10 cellular contexts compared by ENCODE assay signal in genomic region chr1:112728306-112728971, GRCh38. TPM values are rescaled to one million over a fixed set of nuclear protein-coding genes. Genes with fewer than 3 reads are reported as not detected.
DNase-seq lines count a peak whose midpoint lies in the region; ATAC-seq, FAIRE-seq and TF ChIP-seq lines count a peak whose summit lies in the region.
"Not testable (repeated sequence)": the region's sequence is repeated elsewhere in the genome, so short reads cannot be mapped to it uniquely, and the experiment has no call there.
"Had no signal": no experiment of that assay in that cellular context is flagged by ENCODE, and none has a peak within 500 bp of the region (broad histone marks: within the 10 kb centered on the region; RNA-seq: fewer than 3 reads in every experiment).

No MANE protein-coding gene starts in this region.

- not testable (repeated sequence) for H3K9me1 ChIP-seq in IMR-90 (ENCODE audit: insufficient read depth, low read length); K562 (ENCODE audit: control insufficient read depth, insufficient read depth, low read length)

- not testable (repeated sequence) for TF ChIP-seq POLR2A in IMR-90 (IDR thresholded peaks at IDR 0.05; ENCODE audit: low read depth, low read length); K562 (conservative IDR thresholded peaks at IDR 0.05)
- TF ChIP-seq POLR2A in thyroid gland (IDR thresholded peaks at IDR 0.05): peak in 1 of 2 donors; percentile 9

- H4K8ac ChIP-seq in IMR-90 (ENCODE audit: low read depth in 2 of 2, low read length in 2 of 2): not testable (repeated sequence)

- not testable (repeated sequence) for H3K4me3 ChIP-seq in IMR-90 (ENCODE audit: insufficient read depth, low read depth, low read length); WERI-Rb-1 (ENCODE audit: low read depth, low read length); K562; endodermal cell (ENCODE audit: low read length); thyroid gland (replicated peaks in 1 of 3)

- not testable (repeated sequence) for BruUV-seq in IMR-90 (replicated peaks; lab: Mats Ljungman, UMichigan); K562 (replicated peaks; lab: Mats Ljungman, UMichigan)

- H3K27ac ChIP-seq in IMR-90 (ENCODE audit: insufficient read depth, low read length); K562 (ENCODE audit: extremely low read depth, low read depth, low read length); endodermal cell (ENCODE audit: low read depth, low read length): not testable (repeated sequence)
- H3K27ac ChIP-seq in WERI-Rb-1 (peak overlapping the region; percentile 24), thyroid gland (peak overlapping the region in 2 of 3 donors; percentile 33 to 41)

- H3K36me3 Mint-ChIP-seq in endodermal cell (ENCODE audit: low read depth); glutamatergic neuron (ENCODE audit: unreplicated experiment); progenitor cell of endocrine pancreas (ENCODE audit: insufficient read depth): not testable (repeated sequence)

- not testable (repeated sequence) for H4K20me1 ChIP-seq in IMR-90 (ENCODE audit: insufficient read depth, low read length); K562 (replicated peaks; ENCODE audit: control insufficient read depth, insufficient read depth, low read length)

- H2AK5ac ChIP-seq in IMR-90 (ENCODE audit: low read depth, low read length): not testable (repeated sequence)

- H2BK15ac ChIP-seq in IMR-90 (ENCODE audit: low read depth, low read length): not testable (repeated sequence)

- H3K18ac ChIP-seq in IMR-90 (ENCODE audit: low read depth, low read length): not testable (repeated sequence)

- H2BK5ac ChIP-seq in IMR-90 (ENCODE audit: low read depth, low read length, poor library complexity, severe bottlenecking): not testable (repeated sequence)

- not testable (repeated sequence) for H2AK9ac ChIP-seq in IMR-90 (replicated peaks; ENCODE audit: low read depth, low read length, poor library complexity)

- H3K23ac ChIP-seq in IMR-90 (ENCODE audit: low read depth, low read length): not testable (repeated sequence)

- not testable (repeated sequence) for H3K79me2 ChIP-seq in K562 (ENCODE audit: control insufficient read depth, insufficient read depth, low read length)

- 0 out of 2 replicates have a peak overlapping the region, but pooled peaks have one; percentile 7 for H3K4ac ChIP-seq in IMR-90 (ENCODE audit: low read depth, low read length)

- not testable (repeated sequence) for H4K91ac ChIP-seq in IMR-90 (ENCODE audit: insufficient read depth, low read depth, low read length)

- H3K4me1 Mint-ChIP-seq in endodermal cell (peaks cover 35% of the 10 kb centered on the region), progenitor cell of endocrine pancreas (ENCODE audit: low read depth) (peaks cover 16% of the 10 kb centered on the region)
- not testable (repeated sequence) for H3K4me1 Mint-ChIP-seq in glutamatergic neuron (ENCODE audit: low read depth, unreplicated experiment)

- H2BK20ac ChIP-seq in IMR-90 (ENCODE audit: low read depth, low read length): not testable (repeated sequence)

- TF ChIP-seq RAD21 in IMR-90 (IDR thresholded peaks at IDR 0.05; ENCODE audit: low read length); Ishikawa (IDR thresholded peaks at IDR 0.05; ENCODE audit: low read depth); K562 (CRISPR knock-in tag; conservative IDR thresholded peaks at IDR 0.05 in 1 of 2, IDR thresholded peaks at IDR 0.05 in 1 of 2): not testable (repeated sequence)

- intact Hi-C loops in IMR-90 (cut with micrococcal nuclease); K562 (cut with micrococcal nuclease); thyroid gland (cut with DNase I): not testable (repeated sequence)

- DNase-seq in IMR-90; WERI-Rb-1; K562 (ENCODE audit: extremely low read depth in 1 of 4, low spot score in 3 of 4); glutamatergic neuron; progenitor cell of endocrine pancreas (ENCODE audit: low spot score, unreplicated experiment): not testable (repeated sequence)
- peak; percentile 33 for DNase-seq in endodermal cell
- DNase-seq in thyroid gland: peak; percentile 89 to 90

- peaks cover 27% of the 10 kb centered on the region for H3K27me3 Mint-ChIP-seq in endodermal cell (ENCODE audit: insufficient read depth)
- H3K27me3 Mint-ChIP-seq in glutamatergic neuron (ENCODE audit: unreplicated experiment); progenitor cell of endocrine pancreas: not testable (repeated sequence)

- H3K4me2 ChIP-seq in IMR-90 (ENCODE audit: low read depth, low read length); K562 (ENCODE audit: insufficient read depth, low read length): not testable (repeated sequence)

- in situ Hi-C loops in IMR-90 (cut with MboI; ENCODE audit: low sequenced_read_pairs): loop anchor here (10.0 kb wide), 1 partner anchor 316 kb away; no protein-coding TSS in a partner anchor
- in situ Hi-C loops in K562 (cut with MboI): not testable (repeated sequence)

- TF ChIP-seq EP300 in Ishikawa (IDR thresholded peaks at IDR 0.05; ENCODE audit: borderline replicate concordance); K562 (IDR thresholded peaks at IDR 0.05; ENCODE audit: low read length): not testable (repeated sequence)

- 95% methylated on average over 8 of the region's 33 CpGs; no CpG with 5 or more reads in 1 of the 2 experiments for WGBS in IMR-90 (ENCODE audit: extremely low coverage in 2 of 2, insufficient read length in 1 of 2), 2 experiments
- WGBS in K562 (ENCODE audit: insufficient coverage, low coverage, missing lambda C conversion rate): 23% methylated on average over 26 of the region's 33 CpGs
- 92 to 93% methylated on average over 13 to 32 of the region's 33 CpGs for WGBS in endodermal cell (ENCODE audit: insufficient coverage in 1 of 2, insufficient read length in 1 of 2), 2 experiments
- 51 to 53% methylated on average over 25 to 29 of the region's 33 CpGs for WGBS in thyroid gland, 2 donors

- H3K27me3 ChIP-seq in IMR-90 (ENCODE audit: control insufficient read depth, insufficient read depth, low read length); WERI-Rb-1 (ENCODE audit: insufficient read depth, low read depth, severe bottlenecking); endodermal cell (ENCODE audit: control insufficient read depth, insufficient read depth, low read length, poor library complexity, severe bottlenecking); thyroid gland: not testable (repeated sequence)
- H3K27me3 ChIP-seq in K562 (ENCODE audit: control insufficient read depth in 2 of 2, insufficient read depth in 2 of 2, low read length in 2 of 2): peaks cover 16 to 29% of the 10 kb centered on the region in 2 experiments; a peak in 4 of 5 replicates

- H2AFZ ChIP-seq in IMR-90 (replicated peaks; ENCODE audit: low read length, poor library complexity); K562 (ENCODE audit: low read depth, low read length): not testable (repeated sequence)

- not testable (repeated sequence) for H3K56ac ChIP-seq in IMR-90 (ENCODE audit: extremely low read depth, insufficient read depth, low read length)

- not testable (repeated sequence) for TF ChIP-seq CTCF in IMR-90 (conservative IDR thresholded peaks at IDR 0.05; ENCODE audit: low read depth, low read length); WERI-Rb-1 (IDR thresholded peaks at IDR 0.05; ENCODE audit: low read depth, low read length); K562 (IDR thresholded peaks at IDR 0.05 in 2 of 3, conservative IDR thresholded peaks at IDR 0.05 in 1 of 3; ENCODE audit: insufficient read depth in 2 of 3, low read depth in 1 of 3, low read length in 3 of 3); endodermal cell (conservative IDR thresholded peaks at IDR 0.05); glutamatergic neuron (IDR thresholded peaks at IDR 0.05; ENCODE audit: partially characterized antibody, unreplicated experiment); progenitor cell of endocrine pancreas (IDR thresholded peaks at IDR 0.05; ENCODE audit: unreplicated experiment); thyroid gland (IDR thresholded peaks at IDR 0.05)

- not testable (repeated sequence) for H3K9me3 ChIP-seq in IMR-90 (ENCODE audit: control insufficient read depth, insufficient read depth, low read length); WERI-Rb-1 (ENCODE audit: severe bottlenecking); K562 (replicated peaks; ENCODE audit: control insufficient read depth, insufficient read depth, low read depth, low read length); endodermal cell (ENCODE audit: control insufficient read depth, low read length); thyroid gland

- H3K79me1 ChIP-seq in IMR-90 (ENCODE audit: low read depth in 1 of 2, low read length in 2 of 2): not testable (repeated sequence)

- dilution Hi-C loops in IMR-90 (cut with HindIII; ENCODE audit: low sequenced_read_pairs, unreplicated experiment): not testable (repeated sequence)

- not testable (repeated sequence) for H3K36me3 ChIP-seq in IMR-90 (ENCODE audit: control insufficient read depth, insufficient read depth, low read length); WERI-Rb-1; K562 (ENCODE audit: control insufficient read depth, insufficient read depth, low read length); endodermal cell (ENCODE audit: control insufficient read depth, insufficient read depth, low read length); thyroid gland

- not testable (repeated sequence) for H4K5ac ChIP-seq in IMR-90 (ENCODE audit: low read depth, low read length)

- not testable (repeated sequence) for FAIRE-seq in K562 (lab: Jason Lieb, UNC)

- not testable (repeated sequence) for H3K14ac ChIP-seq in IMR-90 (replicated peaks; ENCODE audit: low read depth, low read length)

- H2BK120ac ChIP-seq in IMR-90 (ENCODE audit: low read depth, low read length): not testable (repeated sequence)

- not testable (repeated sequence) for H3K4me3 Mint-ChIP-seq in endodermal cell; glutamatergic neuron (ENCODE audit: unreplicated experiment); progenitor cell of endocrine pancreas (ENCODE audit: low read depth)

- not testable (repeated sequence) for ATAC-seq in IMR-90 (ENCODE audit: low read depth); K562

- H3K9me3 Mint-ChIP-seq in endodermal cell; glutamatergic neuron (ENCODE audit: unreplicated experiment); progenitor cell of endocrine pancreas (ENCODE audit: low read depth): not testable (repeated sequence)

- POLR2A ChIA-PET in IMR-90 (lab: Charles Lee; ENCODE audit: unreplicated experiment); K562 (lab: Yijun Ruan, JAX): not testable (repeated sequence)

- H3K9ac ChIP-seq in IMR-90 (ENCODE audit: low read depth, low read length); K562 (ENCODE audit: insufficient read depth in 1 of 2, low read depth in 2 of 2, low read length in 2 of 2); endodermal cell (ENCODE audit: extremely low read depth, low read length, poor library complexity, severe bottlenecking): not testable (repeated sequence)

- CTCF ChIA-PET in IMR-90 (lab: Yijun Ruan, JAX): interaction anchor here (0.9 kb wide), 1 partner anchor 75 kb away, joined by 5 read pairs; no protein-coding TSS in a partner anchor
- CTCF ChIA-PET in K562 (lab: Yijun Ruan, JAX; ENCODE audit: low intra/inter-chr PET ratio): not testable (repeated sequence)

- H3K4me1 ChIP-seq in IMR-90 (ENCODE audit: control insufficient read depth, insufficient read depth, low read length); K562 (replicated peaks in 1 of 2; ENCODE audit: control insufficient read depth in 2 of 2, insufficient read depth in 2 of 2, low read length in 2 of 2); endodermal cell (ENCODE audit: control insufficient read depth, insufficient read depth, low read length): not testable (repeated sequence)
- peaks cover 11 to 18% of the 10 kb centered on the region in 2 donors for H3K4me1 ChIP-seq in thyroid gland

- peak overlapping the region; percentile 28 for H3K27ac Mint-ChIP-seq in endodermal cell
- peak overlapping the region; percentile 59 for H3K27ac Mint-ChIP-seq in glutamatergic neuron (ENCODE audit: unreplicated experiment)
- peak overlapping the region; percentile 41 for H3K27ac Mint-ChIP-seq in progenitor cell of endocrine pancreas

RNA-seq across cellular contexts. Expression of gene PPM1J, which starts 13.3 kb away (rescaled TPM):
- total RNA-seq in IMR-90 (2012; rRNA removed): 1.4 and 1.8 TPM in 2 replicates
- 2.4 and 2.8 TPM in 2 replicates for polyA plus RNA-seq in IMR-90 (2012; rRNA removed)
- 2.1 and 3.2 TPM in 2 replicates for polyA plus RNA-seq in IMR-90 (2012; cell fraction: cytosol; rRNA removed)
- 6.2 and 9.1 TPM in 2 replicates for polyA plus RNA-seq in IMR-90 (2012; cell fraction: nucleus; rRNA removed; ENCODE audit: low replicate concordance)
- 6.3 and 17.9 TPM in 2 replicates for total RNA-seq in K562 (2011; cell fraction: chromatin; rRNA removed; ENCODE audit: low replicate concordance)
- total RNA-seq in K562 (2011; cell fraction: nucleolus; rRNA removed): 12.8 and 15.3 TPM in 2 replicates
- total RNA-seq in K562 (2011; cell fraction: nucleoplasm; rRNA removed): 9.6 and 9.9 TPM in 2 replicates
- total RNA-seq in K562 (2014; rRNA removed): 6.0 and 6.5 TPM in 2 replicates
- total RNA-seq in K562 (2014; rRNA removed; fragmentation: Illumina TruSeq; extraction: Trizol): 1.2 and 1.3 TPM in 2 replicates
- total RNA-seq in K562 (2015; rRNA removed; fragmentation: Illumina TruSeq; extraction: Trizol): 0.98 and 1.1 TPM in 2 replicates
- 5.1 and 7.1 TPM in 2 replicates for total RNA-seq in K562 (2021)
- polyA plus RNA-seq in K562 (2011; rRNA removed): 10.5 and 18.4 TPM in 2 replicates
- polyA plus RNA-seq in K562 (2011; cell fraction: cytosol; rRNA removed): 20.6 and 20.7 TPM in 2 replicates
- 80.5 and 82.8 TPM in 2 replicates for polyA plus RNA-seq in K562 (2011; cell fraction: nucleus; rRNA removed)
- 3.0 and 3.4 TPM in 2 replicates for polyA plus RNA-seq in K562 (2012)
- 4.2 and 5.0 TPM in 2 replicates for polyA plus RNA-seq in K562 (2014; fragmentation: Illumina TruSeq; extraction: Trizol)
- polyA plus RNA-seq in K562 (2014; fragmentation: Nextera tagmentation; extraction: Ambion mirVana): under 1 TPM; 0.25 to 0.31 TPM
- 8.2 and 8.5 TPM in 2 replicates for polyA plus RNA-seq in K562 (2014; rRNA removed)
- polyA minus RNA-seq in K562 (2011; rRNA and poly(A)+ RNA removed): 2.1 and 3.8 TPM in 2 replicates
- polyA minus RNA-seq in K562 (2011; cell fraction: cytosol; rRNA and poly(A)+ RNA removed): 3.0 and 6.5 TPM in 2 replicates
- 7.4 and 9.1 TPM in 2 replicates for polyA minus RNA-seq in K562 (2011; cell fraction: nucleus; rRNA and poly(A)+ RNA removed)
- 1 to 10 TPM; 3.1 to 5.7 TPM for total RNA-seq in endodermal cell
- 3.6 TPM for polyA plus RNA-seq in endodermal cell (2013, experiment 1 of 2)
- polyA plus RNA-seq in endodermal cell (2013, experiment 2 of 2): 1.7 TPM
- total RNA-seq in glutamatergic neuron (ENCODE audit: unreplicated experiment): 0.69 TPM
- total RNA-seq in progenitor cell of endocrine pancreas: 0.43 and 0.71 TPM in 2 replicates
- 1 to 10 TPM; 1.7 to 4.8 (median 3.0) TPM for total RNA-seq in thyroid gland
- total RNA-seq: CD4-positive, CD25-positive, alpha-beta regulatory T cell had no signal
- polyA plus RNA-seq: CD4-positive, CD25-positive, alpha-beta regulatory T cell; CD8-positive, alpha-beta memory T cell had no signal

RNA-seq across cellular contexts. Expression of gene RHOC, which starts 21.5 kb away (rescaled TPM):
- total RNA-seq in IMR-90 (2012; rRNA removed): 699 and 764 TPM in 2 replicates
- polyA plus RNA-seq in IMR-90 (2012; rRNA removed): 839 and 1,049 TPM in 2 replicates
- 1,262 and 1,322 TPM in 2 replicates for polyA plus RNA-seq in IMR-90 (2012; cell fraction: cytosol; rRNA removed)
- 415 and 485 TPM in 2 replicates for polyA plus RNA-seq in IMR-90 (2012; cell fraction: nucleus; rRNA removed; ENCODE audit: low replicate concordance)
- 107 and 260 TPM in 2 replicates for total RNA-seq in K562 (2011; cell fraction: chromatin; rRNA removed; ENCODE audit: low replicate concordance)
- 237 and 244 TPM in 2 replicates for total RNA-seq in K562 (2011; cell fraction: nucleolus; rRNA removed)
- 195 and 210 TPM in 2 replicates for total RNA-seq in K562 (2011; cell fraction: nucleoplasm; rRNA removed)
- 275 and 287 TPM in 2 replicates for total RNA-seq in K562 (2014; rRNA removed)
- total RNA-seq in K562 (2014; rRNA removed; fragmentation: Illumina TruSeq; extraction: Trizol): 131 and 169 TPM in 2 replicates
- total RNA-seq in K562 (2015; rRNA removed; fragmentation: Illumina TruSeq; extraction: Trizol): 200 and 204 TPM in 2 replicates
- 186 and 203 TPM in 2 replicates for total RNA-seq in K562 (2021)
- polyA plus RNA-seq in K562 (2011; rRNA removed): 364 and 370 TPM in 2 replicates
- 478 and 580 TPM in 2 replicates for polyA plus RNA-seq in K562 (2011; cell fraction: cytosol; rRNA removed)
- 338 and 429 TPM in 2 replicates for polyA plus RNA-seq in K562 (2011; cell fraction: nucleus; rRNA removed)
- polyA plus RNA-seq in K562 (2012): 332 and 339 TPM in 2 replicates
- polyA plus RNA-seq in K562 (2014; fragmentation: Illumina TruSeq; extraction: Trizol): 336 and 344 TPM in 2 replicates
- 10 to 100 TPM; 35.2 to 82.7 TPM for polyA plus RNA-seq in K562 (2014; fragmentation: Nextera tagmentation; extraction: Ambion mirVana)
- polyA plus RNA-seq in K562 (2014; rRNA removed): 248 and 267 TPM in 2 replicates
- 273 and 333 TPM in 2 replicates for polyA minus RNA-seq in K562 (2011; rRNA and poly(A)+ RNA removed)
- 125 and 156 TPM in 2 replicates for polyA minus RNA-seq in K562 (2011; cell fraction: cytosol; rRNA and poly(A)+ RNA removed)
- polyA minus RNA-seq in K562 (2011; cell fraction: nucleus; rRNA and poly(A)+ RNA removed): 103 and 138 TPM in 2 replicates
- 100 to 1,000 TPM; 168 to 171 TPM for total RNA-seq in endodermal cell
- polyA plus RNA-seq in endodermal cell (2013, experiment 1 of 2): 115 TPM
- 123 TPM for polyA plus RNA-seq in endodermal cell (2013, experiment 2 of 2)
- 130 TPM for total RNA-seq in glutamatergic neuron (ENCODE audit: unreplicated experiment)
- 87.3 and 97.3 TPM in 2 replicates for total RNA-seq in progenitor cell of endocrine pancreas
- 100 to 1,000 TPM; 125 to 188 (median 175) TPM for total RNA-seq in thyroid gland

RNA-seq across cellular contexts. Expression of gene MOV10, which starts 54.0 kb away (rescaled TPM):
- total RNA-seq in IMR-90 (2012; rRNA removed): 33.9 and 36.7 TPM in 2 replicates
- 102 and 103 TPM in 2 replicates for polyA plus RNA-seq in IMR-90 (2012; rRNA removed)
- polyA plus RNA-seq in IMR-90 (2012; cell fraction: cytosol; rRNA removed): 69.6 and 70.1 TPM in 2 replicates
- 312 and 411 TPM in 2 replicates for polyA plus RNA-seq in IMR-90 (2012; cell fraction: nucleus; rRNA removed; ENCODE audit: low replicate concordance)
- 194 and 432 TPM in 2 replicates for total RNA-seq in K562 (2011; cell fraction: chromatin; rRNA removed; ENCODE audit: low replicate concordance)
- 231 and 262 TPM in 2 replicates for total RNA-seq in K562 (2011; cell fraction: nucleolus; rRNA removed)
- 196 and 201 TPM in 2 replicates for total RNA-seq in K562 (2011; cell fraction: nucleoplasm; rRNA removed)
- 46.5 and 75.8 TPM in 2 replicates for total RNA-seq in K562 (2014; rRNA removed)
- total RNA-seq in K562 (2014; rRNA removed; fragmentation: Illumina TruSeq; extraction: Trizol): 32.1 and 46.8 TPM in 2 replicates
- total RNA-seq in K562 (2015; rRNA removed; fragmentation: Illumina TruSeq; extraction: Trizol): 49.5 and 50.8 TPM in 2 replicates
- total RNA-seq in K562 (2021): 93.9 and 101 TPM in 2 replicates
- 50.2 and 86.0 TPM in 2 replicates for polyA plus RNA-seq in K562 (2011; rRNA removed)
- 55.2 and 72.8 TPM in 2 replicates for polyA plus RNA-seq in K562 (2011; cell fraction: cytosol; rRNA removed)
- 327 and 544 TPM in 2 replicates for polyA plus RNA-seq in K562 (2011; cell fraction: nucleus; rRNA removed)
- 78.3 and 153 TPM in 2 replicates for polyA plus RNA-seq in K562 (2012)
- 101 and 105 TPM in 2 replicates for polyA plus RNA-seq in K562 (2014; fragmentation: Illumina TruSeq; extraction: Trizol)
- polyA plus RNA-seq in K562 (2014; fragmentation: Nextera tagmentation; extraction: Ambion mirVana): 10 to 100 TPM; 16.7 to 39.6 TPM
- 72.0 and 92.8 TPM in 2 replicates for polyA plus RNA-seq in K562 (2014; rRNA removed)
- polyA minus RNA-seq in K562 (2011; rRNA and poly(A)+ RNA removed): 34.4 and 47.1 TPM in 2 replicates
- polyA minus RNA-seq in K562 (2011; cell fraction: cytosol; rRNA and poly(A)+ RNA removed): 65.8 and 66.5 TPM in 2 replicates
- 127 and 129 TPM in 2 replicates for polyA minus RNA-seq in K562 (2011; cell fraction: nucleus; rRNA and poly(A)+ RNA removed)
- total RNA-seq in endodermal cell: 100 to 1,000 TPM; 113 to 124 TPM
- 47.9 TPM for polyA plus RNA-seq in endodermal cell (2013, experiment 1 of 2)
- polyA plus RNA-seq in endodermal cell (2013, experiment 2 of 2): 41.0 TPM
- 5.2 TPM for total RNA-seq in glutamatergic neuron (ENCODE audit: unreplicated experiment)
- total RNA-seq in progenitor cell of endocrine pancreas: 128 and 137 TPM in 2 replicates
- 10 to 100 TPM; 20.2 to 27.7 (median 27.5) TPM for total RNA-seq in thyroid gland
